Comparison of ENCODE assay signal across 10 cellular contexts in the genomic region with DNA sequence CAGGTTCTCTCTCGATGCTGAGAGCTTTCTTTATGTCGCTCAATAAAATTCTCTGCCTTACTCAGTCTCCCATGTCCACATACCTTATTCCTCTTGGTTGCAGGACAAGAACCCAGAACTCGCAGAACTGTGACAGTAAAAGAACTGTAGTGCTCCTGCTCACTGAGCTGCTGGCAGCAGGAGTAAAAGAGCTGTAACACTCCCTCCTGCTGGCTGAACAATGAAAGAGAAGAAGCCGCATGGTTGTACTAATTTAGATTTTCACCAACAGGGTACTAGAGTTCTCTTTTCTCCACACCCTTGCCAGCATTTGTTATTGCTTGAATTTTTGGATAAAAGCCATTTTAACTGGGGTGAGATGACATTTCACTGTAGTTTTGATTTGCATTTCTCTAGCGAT.
DNase-seq lines count a peak whose midpoint lies in the region; ATAC-seq, FAIRE-seq and TF ChIP-seq lines count a peak whose summit lies in the region.
"Had no signal": no experiment of that assay in that cellular context is flagged by ENCODE, and none has a peak within 500 bp of the region (broad histone marks: within the 10 kb centered on the region; RNA-seq: fewer than 3 reads in every experiment).

No MANE protein-coding gene starts in this region.

- H3K36me3 ChIP-seq in kidney (ENCODE audit: control insufficient read depth in 1 of 2, insufficient read depth in 2 of 2, low read length in 2 of 2) (no peaks in the 10 kb centered on the region), gastrocnemius medialis (no peaks in the 10 kb centered on the region), heart left ventricle (no peaks in the 10 kb centered on the region)

- intact Hi-C loops in kidney (cut with DNase I): no loop called here
- intact Hi-C loops in gastrocnemius medialis (cut with DNase I; ENCODE audit: low total_unique reads): no loop called here
- intact Hi-C loops in heart left ventricle (cut with DNase I): no loop called here
- intact Hi-C loops in activated CD4-positive, alpha-beta T cell treated with anti-CD3 and anti-CD28 coated beads, Interleukin-2, amount 10 ng/mL, durations not matched to agents 24 days and 14 days (cut with micrococcal nuclease): no loop called here

- POLR2A ChIA-PET in WTC11 (lab: Charles Lee): no interaction called here

- no peaks in the 10 kb centered on the region for H3K27me3 Mint-ChIP-seq in WTC11 (ENCODE audit: low read depth)
- no peaks in the 10 kb centered on the region for H3K27me3 Mint-ChIP-seq in activated CD4-positive, alpha-beta T cell treated with anti-CD3 and anti-CD28 coated beads, Interleukin-2, amount 10 ng/mL, durations not matched to agents 24 days and 14 days

- peak; percentile 91 for ATAC-seq in WTC11
- ATAC-seq in gastrocnemius medialis: no peak
- no peak for ATAC-seq in HG02678 (IDR thresholded peaks at IDR 0.05; ENCODE audit: unreplicated experiment)
- no peak for ATAC-seq in heart left ventricle
- ATAC-seq: left lobe of liver had no signal

- H3K4me3 Mint-ChIP-seq in WTC11: no peak overlapping the region
- no peak overlapping the region for H3K4me3 Mint-ChIP-seq in activated CD4-positive, alpha-beta T cell treated with anti-CD3 and anti-CD28 coated beads, Interleukin-2, amount 10 ng/mL, durations not matched to agents 24 days and 14 days

- peaks cover 10% of the 10 kb centered on the region for H3K9me3 Mint-ChIP-seq in WTC11
- no peaks in the 10 kb centered on the region for H3K9me3 Mint-ChIP-seq in activated CD4-positive, alpha-beta T cell treated with anti-CD3 and anti-CD28 coated beads, Interleukin-2, amount 10 ng/mL, durations not matched to agents 24 days and 14 days

- in situ Hi-C loops in Caki2 (cut with HindIII; ENCODE audit: low pct_unique_long_range_greater_than_20kb, low sequenced_read_pairs): no loop called here
- in situ Hi-C loops in gastrocnemius medialis (cut with MboI; ENCODE audit: low sequenced_read_pairs in 4 of 4): no loop called here

- H3K4me1 ChIP-seq in kidney (ENCODE audit: control insufficient read depth in 1 of 2, insufficient read depth in 1 of 2, low read depth in 1 of 2, low read length in 2 of 2) (no peaks in the 10 kb centered on the region), gastrocnemius medialis (peaks cover 0 to 3% of the 10 kb centered on the region in 2 donors), heart left ventricle (no peaks in the 10 kb centered on the region)

- TF ChIP-seq CTCF in WTC11 (IDR thresholded peaks at IDR 0.05): peak; percentile 27; the same call in 1 of the 2 replicates
- peak; percentile 3 for TF ChIP-seq CTCF in kidney (IDR thresholded peaks at IDR 0.05; ENCODE audit: borderline replicate concordance, extremely low read depth, insufficient read depth)
- no peak for TF ChIP-seq CTCF in gastrocnemius medialis (IDR thresholded peaks at IDR 0.05 in 4 of 5, conservative IDR thresholded peaks at IDR 0.05 in 1 of 5)
- TF ChIP-seq CTCF in heart left ventricle (IDR thresholded peaks at IDR 0.05): peak in 3 of 12 donors; percentile 5 to 18 (median 6)

- TF ChIP-seq POLR2A in gastrocnemius medialis (IDR thresholded peaks at IDR 0.05) (no peak), heart left ventricle (IDR thresholded peaks at IDR 0.05) (no peak)

- H3K4me3 ChIP-seq in kidney (ENCODE audit: low read length in 2 of 2) (no peak overlapping the region), gastrocnemius medialis (no peak overlapping the region), heart left ventricle (no peak overlapping the region)

- H3K27ac ChIP-seq in kidney (ENCODE audit: low read depth in 2 of 2, low read length in 2 of 2) (no peak overlapping the region), gastrocnemius medialis (no peak overlapping the region), heart left ventricle (no peak overlapping the region)

- 86 to 90% (median 89%) methylated on average over 5 of the region's 5 CpGs for WGBS in heart left ventricle, 4 donors

- no peak overlapping the region for H3K9ac ChIP-seq in kidney (ENCODE audit: low read length in 2 of 2)

- DNase-seq in Caki2 (ENCODE audit: low read depth): peak; percentile 0
- peak; percentile 40 for DNase-seq in HT1080 (ENCODE audit: low read depth)
- no peak for DNase-seq in WTC11 (ENCODE audit: low spot score)
- no peak for DNase-seq in kidney
- no peak for DNase-seq in gastrocnemius medialis
- DNase-seq in heart left ventricle: no peak
- DNase-seq in activated CD4-positive, alpha-beta T cell treated with anti-CD3 and anti-CD28 coated beads, Interleukin-2, amount 10 ng/mL, durations not matched to agents 24 days and 14 days: no peak
- DNase-seq: NCI-H1436 had no signal

- H3K4me1 Mint-ChIP-seq in WTC11: no peaks in the 10 kb centered on the region
- no peaks in the 10 kb centered on the region for H3K4me1 Mint-ChIP-seq in activated CD4-positive, alpha-beta T cell treated with anti-CD3 and anti-CD28 coated beads, Interleukin-2, amount 10 ng/mL, durations not matched to agents 24 days and 14 days

- H3K36me3 Mint-ChIP-seq in WTC11: no peaks in the 10 kb centered on the region
- H3K36me3 Mint-ChIP-seq in activated CD4-positive, alpha-beta T cell treated with anti-CD3 and anti-CD28 coated beads, Interleukin-2, amount 10 ng/mL, durations not matched to agents 24 days and 14 days (ENCODE audit: low read depth): no peaks in the 10 kb centered on the region

- H3K27me3 ChIP-seq in gastrocnemius medialis (no peaks in the 10 kb centered on the region), heart left ventricle (no peaks in the 10 kb centered on the region)

- CTCF ChIA-PET in WTC11 (lab: Charles Lee): interaction anchor here (0.6 to 1.8 kb wide), 7 partner anchors 32 to 429 kb away, joined by 3 to 8 read pairs (median 3); no protein-coding TSS in a partner anchor

- no peak overlapping the region for H3K27ac Mint-ChIP-seq in WTC11
- H3K27ac Mint-ChIP-seq in activated CD4-positive, alpha-beta T cell treated with anti-CD3 and anti-CD28 coated beads, Interleukin-2, amount 10 ng/mL, durations not matched to agents 24 days and 14 days: no peak overlapping the region

- no peak for FAIRE-seq in kidney (lab: Jason Lieb, UNC)

- H3K9me3 ChIP-seq in kidney (ENCODE audit: control insufficient read depth in 1 of 2, low read length in 2 of 2) (peaks cover 0 to 4% of the 10 kb centered on the region in 2 donors), gastrocnemius medialis (no peaks in the 10 kb centered on the region), heart left ventricle (peaks cover 0 to 12% (median 0%) of the 10 kb centered on the region in 12 donors)

TF ChIP-seq in WTC11, 78 proteins besides CTCF, POLR2A, EP300 and RAD21:
- TF ChIP-seq ZNF317 (CRISPR knock-in tag; IDR thresholded peaks at IDR 0.05; ENCODE audit: borderline replicate concordance, low read depth) (no peak), ZNF671 (CRISPR knock-in tag; IDR thresholded peaks at IDR 0.05) (no peak), CREM (CRISPR knock-in tag; IDR thresholded peaks at IDR 0.05) (no peak), TP53 (CRISPR knock-in tag; IDR thresholded peaks at IDR 0.05) (no peak)

Comparison
In these comparisons a context has a peak if more than half of its experiments do, and no peak if none do; other contexts are left out.
1. DNase-seq: peak in Caki2 (single experiment) and HT1080 (single experiment); none in WTC11 (single experiment), kidney (single experiment), gastrocnemius medialis (0 of 2), heart left ventricle (0 of 5) and activated CD4-positive, alpha-beta T cell treated with anti-CD3 and anti-CD28 coated beads, Interleukin-2, amount 10 ng/mL, durations not matched to agents 24 days and 14 days (single experiment).
2. CTCF ChIP-seq: peak in WTC11 (single experiment) and kidney (single experiment); none in gastrocnemius medialis (0 of 5).